1 cellular context compared by ENCODE assay signal in the genomic region with DNA sequence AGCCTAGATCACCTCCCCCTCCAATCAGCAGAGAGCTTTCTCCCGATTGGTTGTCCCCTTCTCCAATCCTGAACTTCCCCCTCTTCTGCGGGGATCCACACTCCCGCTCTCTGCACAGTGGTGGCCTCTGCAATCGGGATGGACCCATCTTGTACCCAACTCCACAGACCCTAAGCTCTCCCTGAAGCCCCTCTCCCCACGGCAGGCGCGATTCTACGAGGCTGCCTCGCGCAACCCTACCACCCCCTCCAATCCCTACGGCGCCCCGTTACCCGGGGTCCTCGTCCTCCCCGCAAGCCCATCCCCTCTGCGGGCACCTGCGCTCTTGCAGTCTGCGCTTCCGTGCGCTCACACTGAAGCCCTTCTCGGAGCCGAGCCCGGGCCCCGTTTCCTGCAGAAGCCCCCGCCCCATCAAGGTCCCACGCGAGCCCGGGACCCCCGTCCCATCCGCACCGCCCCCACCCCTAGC.
TF ChIP-seq lines count a peak whose summit lies in the region.

No MANE protein-coding gene starts in this region.

TF ChIP-seq in HepG2, 621 proteins besides CTCF, POLR2A, EP300 and RAD21 (continued from another document and continues in another):
- TF ChIP-seq, protein P1, sequence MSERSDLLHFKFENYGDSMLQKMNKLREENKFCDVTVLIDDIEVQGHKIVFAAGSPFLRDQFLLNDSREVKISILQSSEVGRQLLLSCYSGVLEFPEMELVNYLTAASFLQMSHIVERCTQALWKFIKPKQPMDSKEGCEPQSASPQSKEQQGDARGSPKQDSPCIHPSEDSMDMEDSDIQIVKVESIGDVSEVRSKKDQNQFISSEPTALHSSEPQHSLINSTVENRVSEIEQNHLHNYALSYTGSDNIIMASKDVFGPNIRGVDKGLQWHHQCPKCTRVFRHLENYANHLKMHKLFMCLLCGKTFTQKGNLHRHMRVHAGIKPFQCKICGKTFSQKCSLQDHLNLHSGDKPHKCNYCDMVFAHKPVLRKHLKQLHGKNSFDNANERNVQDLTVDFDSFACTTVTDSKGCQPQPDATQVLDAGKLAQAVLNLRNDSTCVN (CRISPR knock-in tag; IDR thresholded peaks at IDR 0.05; ENCODE audit: borderline replicate concordance), result no peak
- no peak for TF ChIP-seq SETDB1 (CRISPR knock-in tag; IDR thresholded peaks at IDR 0.05; ENCODE audit: borderline replicate concordance)
- no peak for TF ChIP-seq MAZ (IDR thresholded peaks at IDR 0.05; ENCODE audit: borderline replicate concordance, low read depth, low read length)
- TF ChIP-seq MAZ (CRISPR knock-in tag; IDR thresholded peaks at IDR 0.05; ENCODE audit: low read depth), result no peak
- TF ChIP-seq, protein P2, sequence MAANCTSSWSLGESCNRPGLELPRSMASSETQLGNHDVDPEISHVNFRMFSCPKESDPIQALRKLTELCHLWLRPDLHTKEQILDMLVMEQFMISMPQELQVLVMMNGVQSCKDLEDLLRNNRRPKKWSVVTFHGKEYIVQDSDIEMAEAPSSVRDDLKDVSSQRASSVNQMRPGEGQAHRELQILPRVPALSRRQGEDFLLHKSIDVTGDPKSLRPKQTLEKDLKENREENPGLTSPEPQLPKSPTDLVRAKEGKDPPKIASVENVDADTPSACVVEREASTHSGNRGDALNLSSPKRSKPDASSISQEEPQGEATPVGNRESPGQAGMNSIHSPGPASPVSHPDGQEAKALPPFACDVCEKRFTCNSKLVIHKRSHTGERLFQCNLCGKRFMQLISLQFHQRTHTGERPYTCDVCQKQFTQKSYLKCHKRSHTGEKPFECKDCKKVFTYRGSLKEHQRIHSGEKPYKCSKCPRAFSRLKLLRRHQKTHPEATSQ (CRISPR knock-in tag; IDR thresholded peaks at IDR 0.05; ENCODE audit: borderline replicate concordance), result 0 out of 2 replicates have a peak, but pooled peaks have one; percentile 22
- no peak for TF ChIP-seq SMC3 (IDR thresholded peaks at IDR 0.05; ENCODE audit: low read length)
- TF ChIP-seq, protein P3, sequence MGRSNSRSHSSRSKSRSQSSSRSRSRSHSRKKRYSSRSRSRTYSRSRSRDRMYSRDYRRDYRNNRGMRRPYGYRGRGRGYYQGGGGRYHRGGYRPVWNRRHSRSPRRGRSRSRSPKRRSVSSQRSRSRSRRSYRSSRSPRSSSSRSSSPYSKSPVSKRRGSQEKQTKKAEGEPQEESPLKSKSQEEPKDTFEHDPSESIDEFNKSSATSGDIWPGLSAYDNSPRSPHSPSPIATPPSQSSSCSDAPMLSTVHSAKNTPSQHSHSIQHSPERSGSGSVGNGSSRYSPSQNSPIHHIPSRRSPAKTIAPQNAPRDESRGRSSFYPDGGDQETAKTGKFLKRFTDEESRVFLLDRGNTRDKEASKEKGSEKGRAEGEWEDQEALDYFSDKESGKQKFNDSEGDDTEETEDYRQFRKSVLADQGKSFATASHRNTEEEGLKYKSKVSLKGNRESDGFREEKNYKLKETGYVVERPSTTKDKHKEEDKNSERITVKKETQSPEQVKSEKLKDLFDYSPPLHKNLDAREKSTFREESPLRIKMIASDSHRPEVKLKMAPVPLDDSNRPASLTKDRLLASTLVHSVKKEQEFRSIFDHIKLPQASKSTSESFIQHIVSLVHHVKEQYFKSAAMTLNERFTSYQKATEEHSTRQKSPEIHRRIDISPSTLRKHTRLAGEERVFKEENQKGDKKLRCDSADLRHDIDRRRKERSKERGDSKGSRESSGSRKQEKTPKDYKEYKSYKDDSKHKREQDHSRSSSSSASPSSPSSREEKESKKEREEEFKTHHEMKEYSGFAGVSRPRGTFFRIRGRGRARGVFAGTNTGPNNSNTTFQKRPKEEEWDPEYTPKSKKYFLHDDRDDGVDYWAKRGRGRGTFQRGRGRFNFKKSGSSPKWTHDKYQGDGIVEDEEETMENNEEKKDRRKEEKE (IDR thresholded peaks at IDR 0.05), result no peak
- TF ChIP-seq ZBTB1 (CRISPR knock-in tag; IDR thresholded peaks at IDR 0.05; ENCODE audit: borderline replicate concordance), result no peak
- no peak for TF ChIP-seq RXRB (CRISPR knock-in tag; IDR thresholded peaks at IDR 0.05; ENCODE audit: borderline replicate concordance)
- TF ChIP-seq ZNF563 (CRISPR knock-in tag; IDR thresholded peaks at IDR 0.05), result peak; percentile 67
- 0 out of 2 replicates have a peak, but pooled peaks have one; percentile 29 for TF ChIP-seq FOXC1 (CRISPR knock-in tag; IDR thresholded peaks at IDR 0.05; ENCODE audit: borderline replicate concordance)
- no peak for TF ChIP-seq ARNT2 (CRISPR knock-in tag; IDR thresholded peaks at IDR 0.05; ENCODE audit: low read depth)
- TF ChIP-seq, protein P4, sequence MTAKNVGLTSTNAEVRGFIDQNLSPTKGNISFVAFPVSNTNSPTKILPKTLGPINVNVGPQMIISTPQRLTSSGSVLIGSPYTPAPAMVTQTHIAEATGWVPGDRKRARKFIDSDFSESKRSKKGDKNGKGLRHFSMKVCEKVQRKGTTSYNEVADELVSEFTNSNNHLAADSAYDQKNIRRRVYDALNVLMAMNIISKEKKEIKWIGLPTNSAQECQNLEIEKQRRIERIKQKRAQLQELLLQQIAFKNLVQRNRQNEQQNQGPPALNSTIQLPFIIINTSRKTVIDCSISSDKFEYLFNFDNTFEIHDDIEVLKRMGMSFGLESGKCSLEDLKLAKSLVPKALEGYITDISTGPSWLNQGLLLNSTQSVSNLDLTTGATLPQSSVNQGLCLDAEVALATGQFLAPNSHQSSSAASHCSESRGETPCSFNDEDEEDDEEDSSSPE (CRISPR knock-in tag; IDR thresholded peaks at IDR 0.05), result peak; percentile 87
- TF ChIP-seq ZNF879 (CRISPR knock-in tag; IDR thresholded peaks at IDR 0.05), result no peak
- no peak for TF ChIP-seq KDM5B (CRISPR knock-in tag; IDR thresholded peaks at IDR 0.05; ENCODE audit: borderline replicate concordance)
- TF ChIP-seq, protein P5, sequence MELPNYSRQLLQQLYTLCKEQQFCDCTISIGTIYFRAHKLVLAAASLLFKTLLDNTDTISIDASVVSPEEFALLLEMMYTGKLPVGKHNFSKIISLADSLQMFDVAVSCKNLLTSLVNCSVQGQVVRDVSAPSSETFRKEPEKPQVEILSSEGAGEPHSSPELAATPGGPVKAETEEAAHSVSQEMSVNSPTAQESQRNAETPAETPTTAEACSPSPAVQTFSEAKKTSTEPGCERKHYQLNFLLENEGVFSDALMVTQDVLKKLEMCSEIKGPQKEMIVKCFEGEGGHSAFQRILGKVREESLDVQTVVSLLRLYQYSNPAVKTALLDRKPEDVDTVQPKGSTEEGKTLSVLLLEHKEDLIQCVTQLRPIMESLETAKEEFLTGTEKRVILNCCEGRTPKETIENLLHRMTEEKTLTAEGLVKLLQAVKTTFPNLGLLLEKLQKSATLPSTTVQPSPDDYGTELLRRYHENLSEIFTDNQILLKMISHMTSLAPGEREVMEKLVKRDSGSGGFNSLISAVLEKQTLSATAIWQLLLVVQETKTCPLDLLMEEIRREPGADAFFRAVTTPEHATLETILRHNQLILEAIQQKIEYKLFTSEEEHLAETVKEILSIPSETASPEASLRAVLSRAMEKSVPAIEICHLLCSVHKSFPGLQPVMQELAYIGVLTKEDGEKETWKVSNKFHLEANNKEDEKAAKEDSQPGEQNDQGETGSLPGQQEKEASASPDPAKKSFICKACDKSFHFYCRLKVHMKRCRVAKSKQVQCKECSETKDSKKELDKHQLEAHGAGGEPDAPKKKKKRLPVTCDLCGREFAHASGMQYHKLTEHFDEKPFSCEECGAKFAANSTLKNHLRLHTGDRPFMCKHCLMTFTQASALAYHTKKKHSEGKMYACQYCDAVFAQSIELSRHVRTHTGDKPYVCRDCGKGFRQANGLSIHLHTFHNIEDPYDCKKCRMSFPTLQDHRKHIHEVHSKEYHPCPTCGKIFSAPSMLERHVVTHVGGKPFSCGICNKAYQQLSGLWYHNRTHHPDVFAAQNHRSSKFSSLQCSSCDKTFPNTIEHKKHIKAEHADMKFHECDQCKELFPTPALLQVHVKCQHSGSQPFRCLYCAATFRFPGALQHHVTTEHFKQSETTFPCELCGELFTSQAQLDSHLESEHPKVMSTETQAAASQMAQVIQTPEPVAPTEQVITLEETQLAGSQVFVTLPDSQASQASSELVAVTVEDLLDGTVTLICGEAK (IDR thresholded peaks at IDR 0.05), result no peak
- TF ChIP-seq, protein P5 (CRISPR knock-in tag; IDR thresholded peaks at IDR 0.05), result no peak
- TF ChIP-seq ZNF12 (CRISPR knock-in tag; IDR thresholded peaks at IDR 0.05), result no peak
- TF ChIP-seq, protein P6, sequence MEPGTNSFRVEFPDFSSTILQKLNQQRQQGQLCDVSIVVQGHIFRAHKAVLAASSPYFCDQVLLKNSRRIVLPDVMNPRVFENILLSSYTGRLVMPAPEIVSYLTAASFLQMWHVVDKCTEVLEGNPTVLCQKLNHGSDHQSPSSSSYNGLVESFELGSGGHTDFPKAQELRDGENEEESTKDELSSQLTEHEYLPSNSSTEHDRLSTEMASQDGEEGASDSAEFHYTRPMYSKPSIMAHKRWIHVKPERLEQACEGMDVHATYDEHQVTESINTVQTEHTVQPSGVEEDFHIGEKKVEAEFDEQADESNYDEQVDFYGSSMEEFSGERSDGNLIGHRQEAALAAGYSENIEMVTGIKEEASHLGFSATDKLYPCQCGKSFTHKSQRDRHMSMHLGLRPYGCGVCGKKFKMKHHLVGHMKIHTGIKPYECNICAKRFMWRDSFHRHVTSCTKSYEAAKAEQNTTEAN (CRISPR knock-in tag; conservative IDR thresholded peaks at IDR 0.05), result no peak
- no peak for TF ChIP-seq ZFP62 (CRISPR knock-in tag; IDR thresholded peaks at IDR 0.05)
- peak; percentile 83; the same call in 1 of the 2 replicates for TF ChIP-seq SNAPC2 (CRISPR knock-in tag; IDR thresholded peaks at IDR 0.05)
- TF ChIP-seq ZNF709 (CRISPR knock-in tag; IDR thresholded peaks at IDR 0.05), result peak; percentile 83; the same call in 1 of the 2 replicates
- no peak for TF ChIP-seq SALL2 (CRISPR knock-in tag; IDR thresholded peaks at IDR 0.05)
- TF ChIP-seq GFI1 (CRISPR knock-in tag; IDR thresholded peaks at IDR 0.05; ENCODE audit: borderline replicate concordance), result no peak
- TF ChIP-seq ZNF790 (CRISPR knock-in tag; IDR thresholded peaks at IDR 0.05; ENCODE audit: borderline replicate concordance), result peak; percentile 93; the same call in 1 of the 2 replicates
- TF ChIP-seq, protein P7, sequence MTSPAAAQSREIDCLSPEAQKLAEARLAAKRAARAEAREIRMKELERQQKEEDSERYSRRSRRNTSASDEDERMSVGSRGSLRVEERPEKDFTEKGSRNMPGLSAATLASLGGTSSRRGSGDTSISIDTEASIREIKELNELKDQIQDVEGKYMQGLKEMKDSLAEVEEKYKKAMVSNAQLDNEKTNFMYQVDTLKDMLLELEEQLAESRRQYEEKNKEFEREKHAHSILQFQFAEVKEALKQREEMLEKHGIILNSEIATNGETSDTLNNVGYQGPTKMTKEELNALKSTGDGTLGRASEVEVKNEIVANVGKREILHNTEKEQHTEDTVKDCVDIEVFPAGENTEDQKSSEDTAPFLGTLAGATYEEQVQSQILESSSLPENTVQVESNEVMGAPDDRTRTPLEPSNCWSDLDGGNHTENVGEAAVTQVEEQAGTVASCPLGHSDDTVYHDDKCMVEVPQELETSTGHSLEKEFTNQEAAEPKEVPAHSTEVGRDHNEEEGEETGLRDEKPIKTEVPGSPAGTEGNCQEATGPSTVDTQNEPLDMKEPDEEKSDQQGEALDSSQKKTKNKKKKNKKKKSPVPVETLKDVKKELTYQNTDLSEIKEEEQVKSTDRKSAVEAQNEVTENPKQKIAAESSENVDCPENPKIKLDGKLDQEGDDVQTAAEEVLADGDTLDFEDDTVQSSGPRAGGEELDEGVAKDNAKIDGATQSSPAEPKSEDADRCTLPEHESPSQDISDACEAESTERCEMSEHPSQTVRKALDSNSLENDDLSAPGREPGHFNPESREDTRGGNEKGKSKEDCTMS (CRISPR knock-in tag; conservative IDR thresholded peaks at IDR 0.05), result no peak
- TF ChIP-seq ZNF567 (CRISPR knock-in tag; IDR thresholded peaks at IDR 0.05; ENCODE audit: borderline replicate concordance), result no peak
- TF ChIP-seq ZFYVE20 (CRISPR knock-in tag; IDR thresholded peaks at IDR 0.05; ENCODE audit: borderline replicate concordance, low read depth), result no peak
- no peak for TF ChIP-seq ASH2L (IDR thresholded peaks at IDR 0.05; ENCODE audit: insufficient read length, low read depth, low read length)
- TF ChIP-seq CBFB (CRISPR knock-in tag; IDR thresholded peaks at IDR 0.05), result no peak
- TF ChIP-seq JDP2 (CRISPR knock-in tag; IDR thresholded peaks at IDR 0.05; ENCODE audit: borderline replicate concordance), result no peak
- peak; percentile 51; the same call in 1 of the 2 replicates for TF ChIP-seq SRY (CRISPR knock-in tag; IDR thresholded peaks at IDR 0.05)
- TF ChIP-seq ZNF44 (CRISPR knock-in tag; IDR thresholded peaks at IDR 0.05), result no peak
- TF ChIP-seq SMYD3 (CRISPR knock-in tag; IDR thresholded peaks at IDR 0.05), result no peak
- no peak for TF ChIP-seq BRCA1 (CRISPR knock-in tag; IDR thresholded peaks at IDR 0.05)
- no peak for TF ChIP-seq ZNF160 (CRISPR knock-in tag; IDR thresholded peaks at IDR 0.05)
- no peak for TF ChIP-seq SP140L (CRISPR knock-in tag; IDR thresholded peaks at IDR 0.05; ENCODE audit: borderline replicate concordance)
- no peak for TF ChIP-seq HCFC1 (IDR thresholded peaks at IDR 0.05; ENCODE audit: low read depth, low read length)
- peak; percentile 84 for TF ChIP-seq NFYB (CRISPR knock-in tag; IDR thresholded peaks at IDR 0.05)
- no peak for TF ChIP-seq TOE1 (CRISPR knock-in tag; IDR thresholded peaks at IDR 0.05)
